Comparison of ENCODE assay signal across 13 cellular contexts in the genomic region with DNA sequence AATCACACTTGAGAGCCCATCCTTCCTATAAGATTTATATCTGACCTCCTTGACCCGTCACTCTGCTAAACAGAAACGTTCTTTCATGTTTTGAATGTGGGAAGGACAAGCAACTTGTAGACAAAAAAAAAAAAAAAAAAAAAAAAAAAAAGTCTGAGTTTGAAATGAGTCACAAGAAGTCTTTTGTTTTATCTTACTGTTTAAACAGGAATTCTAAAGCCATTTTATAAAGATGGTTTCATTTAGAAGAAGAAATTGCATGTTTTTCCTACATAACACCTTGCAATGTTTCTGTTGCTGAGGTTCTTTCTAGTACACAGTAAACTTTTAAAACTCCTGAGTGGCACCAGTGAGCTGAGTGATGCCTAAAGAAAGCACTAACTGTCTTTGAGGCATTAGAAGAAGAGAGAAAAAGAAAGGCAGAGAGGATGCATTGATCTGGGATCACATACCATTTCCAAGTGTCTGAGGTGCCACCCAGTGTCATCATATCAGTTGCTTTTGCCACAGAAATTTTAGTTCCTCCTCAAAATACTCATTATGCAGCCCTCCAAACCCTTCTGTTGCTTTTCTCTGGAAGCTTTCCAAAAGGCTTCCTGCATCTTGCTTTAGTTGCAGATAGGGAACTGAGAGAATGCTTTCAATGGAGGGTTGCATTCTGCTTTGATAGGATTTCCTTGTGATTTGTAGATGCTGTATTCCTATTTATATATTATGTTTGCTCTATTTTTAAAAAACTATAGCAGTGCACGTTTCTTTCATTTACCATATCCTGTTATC.
DNase-seq lines count a peak whose midpoint lies in the region; ATAC-seq and FAIRE-seq lines count a peak whose summit lies in the region.
"Had no signal": no experiment of that assay in that cellular context is flagged by ENCODE, and none has a peak within 500 bp of the region (broad histone marks: within the 10 kb centered on the region; RNA-seq: fewer than 3 reads in every experiment).

No MANE protein-coding gene starts in this region.

- no peak overlapping the region for H3K27ac ChIP-seq in mesenchymal stem cell (ENCODE audit: low read length, poor library complexity, severe bottlenecking)

- no peak overlapping the region for H3K4ac ChIP-seq in mesenchymal stem cell (ENCODE audit: low read depth in 1 of 2, low read length in 2 of 2)

- H3K36me3 ChIP-seq in mesenchymal stem cell (ENCODE audit: control insufficient read depth in 1 of 2, insufficient read depth in 2 of 2, low read depth in 1 of 2, low read length in 2 of 2): peaks cover 0 to 40% of the 10 kb centered on the region in 2 experiments

- no peaks in the 10 kb centered on the region for H3K27me3 ChIP-seq in mesenchymal stem cell (ENCODE audit: control insufficient read depth in 1 of 2, insufficient read depth in 1 of 2, low read length in 2 of 2)

- no peaks in the 10 kb centered on the region for H3K9me3 ChIP-seq in mesenchymal stem cell (ENCODE audit: control insufficient read depth, low read length)

- ATAC-seq in GM18907 (IDR thresholded peaks at IDR 0.05; ENCODE audit: unreplicated experiment): no peak
- ATAC-seq: activated T-helper 17 cell treated with anti-CD3 and anti-CD28 coated beads, Interleukin-2, amount 50 U/mL, for 72 hours had no signal

- no peak overlapping the region for H2BK120ac ChIP-seq in mesenchymal stem cell (ENCODE audit: low read depth, low read length)

- FAIRE-seq in urothelium cell line (lab: Jason Lieb, UNC): no peak
- FAIRE-seq: GM12891 had no signal

- no peak overlapping the region for H4K91ac ChIP-seq in mesenchymal stem cell (ENCODE audit: low read length)

- H2AFZ ChIP-seq in mesenchymal stem cell (ENCODE audit: low read depth, low read length): no peak overlapping the region

- H4K8ac ChIP-seq in mesenchymal stem cell (ENCODE audit: low read length): no peak overlapping the region

- H2BK12ac ChIP-seq in mesenchymal stem cell (ENCODE audit: low read length in 2 of 2): no peak overlapping the region

- no peak overlapping the region for H3K23ac ChIP-seq in mesenchymal stem cell (ENCODE audit: low read length in 2 of 2)

- H2BK15ac ChIP-seq in mesenchymal stem cell (ENCODE audit: low read depth, poor library complexity, severe bottlenecking): no peak overlapping the region

- WGBS in mesenchymal stem cell: 29% methylated on average over 1 of the region's 3 CpGs

- H3K14ac ChIP-seq in mesenchymal stem cell (ENCODE audit: low read length in 2 of 2): no peak overlapping the region

- peaks cover 5% of the 10 kb centered on the region for H3K79me1 ChIP-seq in mesenchymal stem cell (replicated peaks; ENCODE audit: low read length, poor library complexity, severe bottlenecking)

- H2AK5ac ChIP-seq in mesenchymal stem cell (ENCODE audit: low read length, severe bottlenecking): no peak overlapping the region

- H3K4me2 ChIP-seq in mesenchymal stem cell (ENCODE audit: low read length, poor library complexity, severe bottlenecking): no peak overlapping the region

- DNase-seq in DMS79 (lab: John Stamatoyannopoulos, UW): peak; percentile 53
- DNase-seq in NCI-H1694 (lab: John Stamatoyannopoulos, UW): peak; percentile 17
- peak; percentile 17 for DNase-seq in amniotic epithelial cell (ENCODE audit: low read depth)
- DNase-seq in mesenchymal stem cell: peak; percentile 15
- no peak for DNase-seq in DMS53 treated with DMSO at 0.1 percent for 48 hours (lab: John Stamatoyannopoulos, UW; ENCODE audit: unreplicated experiment)
- DNase-seq in urothelium cell line (ENCODE audit: low spot score): no peak
- no peak for DNase-seq in NCI-H1436 (lab: John Stamatoyannopoulos, UW)
- DNase-seq: activated CD4-positive, alpha-beta T cell treated with anti-CD3 and anti-CD28 coated beads for 4 hours; NCI-H510A; occipital lobe had no signal

- no peaks in the 10 kb centered on the region for H3K4me1 ChIP-seq in mesenchymal stem cell (ENCODE audit: control insufficient read depth, insufficient read depth, low read depth, low read length)

- H3K18ac ChIP-seq in mesenchymal stem cell (ENCODE audit: low read depth in 1 of 2, low read length in 2 of 2): no peak overlapping the region

- H3K9ac ChIP-seq in mesenchymal stem cell (ENCODE audit: low read length): peak overlapping the region; percentile 11

- no peak overlapping the region for H2BK5ac ChIP-seq in mesenchymal stem cell (ENCODE audit: low read depth, low read length, poor library complexity, severe bottlenecking)

- H3K4me3 ChIP-seq in mesenchymal stem cell (ENCODE audit: insufficient read depth in 1 of 2, low read depth in 1 of 2, low read length in 2 of 2): no peak overlapping the region

Comparison
In these comparisons a context has a peak if more than half of its experiments do, and no peak if none do; other contexts are left out.
1. DNase-seq: peak in DMS79 (single experiment), NCI-H1694 (single experiment), amniotic epithelial cell (single experiment) and mesenchymal stem cell (single experiment); none in DMS53 treated with DMSO at 0.1 percent for 48 hours (single experiment), urothelium cell line (single experiment) and NCI-H1436 (single experiment).